In the genomic region with DNA sequence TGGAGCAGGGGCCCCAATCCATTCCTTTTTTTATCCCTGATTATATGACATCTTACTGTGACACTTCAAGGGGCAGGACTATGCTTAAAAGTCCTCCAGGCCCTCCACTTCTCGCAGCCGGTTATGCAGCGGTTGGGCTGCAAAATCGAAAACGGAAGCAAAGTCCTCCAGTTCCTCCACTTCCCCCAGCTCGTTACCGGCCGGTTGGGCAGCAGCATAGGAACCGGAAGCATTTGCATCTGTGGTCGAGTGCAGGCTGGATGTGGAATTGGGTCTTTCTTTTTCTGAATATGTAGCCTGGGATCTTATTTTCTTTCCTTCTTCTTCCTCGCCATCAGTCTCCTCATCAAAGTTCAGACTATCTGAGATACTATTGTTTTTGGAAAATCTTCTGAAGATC, we compare ENCODE assay signal across 21 cellular contexts. TPM values are rescaled to one million over a fixed set of nuclear protein-coding genes. Genes with fewer than 3 reads are reported as not detected.
DNase-seq lines count a peak whose midpoint lies in the region; ATAC-seq and TF ChIP-seq lines count a peak whose summit lies in the region.
"Had no signal": no experiment of that assay in that cellular context is flagged by ENCODE, and none has a peak within 500 bp of the region (broad histone marks: within the 10 kb centered on the region; RNA-seq: fewer than 3 reads in every experiment).

No MANE protein-coding gene starts in this region.

- peak; percentile 3 for DNase-seq in ELF-1 (ENCODE audit: low read depth, low spot score)
- peak; percentile 75 for DNase-seq in NOMO-1 treated with DMSO at 0.1 percent for 48 hours (lab: John Stamatoyannopoulos, UW; ENCODE audit: unreplicated experiment)
- peak; percentile 19 for DNase-seq in RPMI8226
- DNase-seq in esophagus muscularis mucosa (ENCODE audit: extremely low spot score), result peak; percentile 19
- no peak for DNase-seq in NCI-H748 treated with DMSO at 0.1 percent for 48 hours (lab: John Stamatoyannopoulos, UW)
- DNase-seq in D341Med (ENCODE audit: low spot score), result no peak
- DNase-seq in GM19240 (ENCODE audit: insufficient read length, low spot score), result no peak
- DNase-seq: ACHN; AML-193; BE2C; CD4-positive, alpha-beta T cell; CD8-positive, alpha-beta memory T cell; DMS53; DMS79 treated with DMSO at 0.1 percent for 48 hours; GM23248; H7; HCEC 1CT had no signal

- no peak overlapping the region for H3K4me3 ChIP-seq in esophagus muscularis mucosa
- H3K4me3 ChIP-seq: A549; BLaER1 treated with 17β-estradiol and CSF1 and Interleukin-3, amounts not matched to agents 10 nM and 100 nM; GM23248 had no signal

- H3K9me3 ChIP-seq in esophagus muscularis mucosa, result no peaks in the 10 kb centered on the region
- H3K9me3 ChIP-seq: A549; BE2C; BLaER1 treated with 17β-estradiol and CSF1 and Interleukin-3, amounts not matched to agents 10 nM and 100 nM had no signal

- WGBS in esophagus muscularis mucosa, result 89% methylated on average over 11 of the region's 11 CpGs

- no peak for TF ChIP-seq POLR2A in esophagus muscularis mucosa (IDR thresholded peaks at IDR 0.05; ENCODE audit: low read depth)

- ATAC-seq in HG02642 (IDR thresholded peaks at IDR 0.05; ENCODE audit: poor library complexity, unreplicated experiment), result no peak
- ATAC-seq: A549 had no signal

- no peak overlapping the region for H3K27ac ChIP-seq in esophagus muscularis mucosa (replicated peaks in 1 of 4)
- H3K27ac ChIP-seq: 22Rv1; A549; BLaER1 treated with 17β-estradiol and CSF1 and Interleukin-3, amounts not matched to agents 10 nM and 100 nM; GM23248 had no signal

- no peak for TF ChIP-seq EP300 in esophagus muscularis mucosa (IDR thresholded peaks at IDR 0.05)

- TF ChIP-seq CTCF in esophagus muscularis mucosa (IDR thresholded peaks at IDR 0.05), result no peak

- intact Hi-C loops in esophagus muscularis mucosa (cut with DNase I), result no loop called here

- H3K4me1 ChIP-seq in esophagus muscularis mucosa, result no peaks in the 10 kb centered on the region
- H3K4me1 ChIP-seq: A549; BE2C; BLaER1 treated with 17β-estradiol and CSF1 and Interleukin-3, amounts not matched to agents 10 nM and 100 nM had no signal

- no peaks in the 10 kb centered on the region for H3K36me3 ChIP-seq in esophagus muscularis mucosa
- H3K36me3 ChIP-seq: BE2C; BLaER1 treated with 17β-estradiol and CSF1 and Interleukin-3, amounts not matched to agents 10 nM and 100 nM had no signal

- no peaks in the 10 kb centered on the region for H3K27me3 ChIP-seq in esophagus muscularis mucosa
- H3K27me3 ChIP-seq: BE2C; BLaER1 treated with 17β-estradiol and CSF1 and Interleukin-3, amounts not matched to agents 10 nM and 100 nM had no signal

RNA-seq across cellular contexts. Expression of gene OXGR1, which starts 46.1 kb away (rescaled TPM):
- total RNA-seq in esophagus muscularis mucosa, result 1 to 10 TPM in 2 of 4 donors, under 1 TPM in 2; 0.17 to 5.5 (median 1.2) TPM
- total RNA-seq: CD4-positive, alpha-beta T cell; CD8-positive, alpha-beta memory T cell; GM23248 had no signal

Comparison
In these comparisons a context has a peak if more than half of its experiments do, and no peak if none do; other contexts are left out.
1. DNase-seq: peak in ELF-1 (single experiment), NOMO-1 treated with DMSO at 0.1 percent for 48 hours (single experiment), RPMI8226 (single experiment) and esophagus muscularis mucosa (single experiment); none in NCI-H748 treated with DMSO at 0.1 percent for 48 hours (single experiment), D341Med (single experiment) and GM19240 (single experiment).